8 cellular contexts compared by ENCODE assay signal in genomic region chr19:7916908-7917291, GRCh38. TPM values are rescaled to one million over a fixed set of nuclear protein-coding genes. Genes with fewer than 3 reads are reported as not detected.
A peak's percentile ranks its signal among the peaks of the same experiment; 100 is the strongest.
DNase-seq lines count a peak whose midpoint lies in the region; ATAC-seq, FAIRE-seq and TF ChIP-seq lines count a peak whose summit lies in the region.

No MANE protein-coding gene starts in this region.

- no peaks in the 10 kb centered on the region for H3K36me3 Mint-ChIP-seq in astrocyte (ENCODE audit: low read depth, unreplicated experiment)

- no peak for TF ChIP-seq RAD21 in A549 (conservative IDR thresholded peaks at IDR 0.05 in 1 of 2, IDR thresholded peaks at IDR 0.05 in 1 of 2)

- peak overlapping the region; percentile 54 for H2BK15ac ChIP-seq in mesenchymal stem cell (ENCODE audit: low read depth, poor library complexity, severe bottlenecking)

- no peak for TF ChIP-seq EP300 in A549 (IDR thresholded peaks at IDR 0.05)

- 70% methylated on average over 4 of the region's 25 CpGs for WGBS in A549 (ENCODE audit: missing lambda C conversion rate)
- WGBS in mesenchymal stem cell = 3% methylated on average over 25 of the region's 25 CpGs

- POLR2A ChIA-PET in A549 (lab: Yijun Ruan, JAX) = interaction anchor here (0.5 kb wide), 1 partner anchor 10 kb away, joined by 3 read pairs; no protein-coding TSS in a partner anchor

- H3K9ac ChIP-seq in astrocyte (ENCODE audit: low read length) (no peak overlapping the region), mesenchymal stem cell (ENCODE audit: low read length) (peak overlapping the region; percentile 29)

- H4K91ac ChIP-seq in mesenchymal stem cell (ENCODE audit: low read length) = no peak overlapping the region

- peak overlapping the region; percentile 87 for H3K4me2 ChIP-seq in A549
- H3K4me2 ChIP-seq in astrocyte (ENCODE audit: low read length) = peak overlapping the region; percentile 78
- H3K4me2 ChIP-seq in mesenchymal stem cell (ENCODE audit: low read length, poor library complexity, severe bottlenecking) = peak overlapping the region; percentile 54

- TF ChIP-seq POLR2A in A549 (IDR thresholded peaks at IDR 0.05; ENCODE audit: low read length) = no peak
- 0 out of 2 replicates have a peak, but pooled peaks have one; percentile 0 for TF ChIP-seq POLR2A in H54 (IDR thresholded peaks at IDR 0.05; ENCODE audit: low read depth, low read length)

- peaks cover 19% of the 10 kb centered on the region for H3K4me1 ChIP-seq in A549
- peaks cover 30% of the 10 kb centered on the region for H3K4me1 ChIP-seq in astrocyte (ENCODE audit: insufficient read depth, low read length)
- H3K4me1 ChIP-seq in mesenchymal stem cell (ENCODE audit: control insufficient read depth, insufficient read depth, low read depth, low read length) = peaks cover 41% of the 10 kb centered on the region

- H3K18ac ChIP-seq in mesenchymal stem cell (ENCODE audit: low read depth in 1 of 2, low read length in 2 of 2) = no peak overlapping the region

- H3K27ac Mint-ChIP-seq in astrocyte (ENCODE audit: unreplicated experiment) = peak overlapping the region; percentile 41

- CTCF ChIA-PET in A549 (lab: Yijun Ruan, JAX) = interaction anchor here (1.0 to 2.4 kb wide), 7 partner anchors 8 to 48 kb away, joined by 3 to 14 read pairs (median 7); partner anchors contain the start of gene MAP2K7

- H4K8ac ChIP-seq in mesenchymal stem cell (ENCODE audit: low read length) = peak overlapping the region; percentile 93

- ATAC-seq in A549 (no peak; a peak in 1 of 6 replicates), GM19324 (IDR thresholded peaks at IDR 0.05; ENCODE audit: low FRiP score, unreplicated experiment) (no peak)

- H3K23ac ChIP-seq in mesenchymal stem cell (ENCODE audit: low read length in 2 of 2) = peak overlapping the region in 1 of 2 experiments; percentile 36

- H2AK5ac ChIP-seq in mesenchymal stem cell (ENCODE audit: low read length, severe bottlenecking) = no peak overlapping the region

- H3K79me1 ChIP-seq in mesenchymal stem cell (replicated peaks; ENCODE audit: low read length, poor library complexity, severe bottlenecking) = peaks cover 4% of the 10 kb centered on the region

- no peak overlapping the region for H2BK120ac ChIP-seq in mesenchymal stem cell (ENCODE audit: low read depth, low read length)

- H3K4me3 Mint-ChIP-seq in astrocyte (ENCODE audit: unreplicated experiment) = peak overlapping the region; percentile 83

- no peak overlapping the region for H2BK5ac ChIP-seq in mesenchymal stem cell (ENCODE audit: low read depth, low read length, poor library complexity, severe bottlenecking)

- peaks cover 5% of the 10 kb centered on the region for H3K79me2 ChIP-seq in astrocyte (ENCODE audit: insufficient read depth, low read length)

- DNase-seq in A549 (ENCODE audit: low read depth in 1 of 2, low spot score in 1 of 2) (no peak), H54 (ENCODE audit: insufficient read length, low spot score) (no peak), astrocyte (ENCODE audit: low read depth) (no peak), mesenchymal stem cell (peak; percentile 21), WERI-Rb-1 (no peak), middle frontal gyrus (ENCODE audit: extremely low spot score, low spot score) (no peak), COLO829 (ENCODE audit: low spot score) (no peak)

- H3K4ac ChIP-seq in mesenchymal stem cell (ENCODE audit: low read depth in 1 of 2, low read length in 2 of 2) = no peak overlapping the region

- peak overlapping the region in 1 of 2 experiments; percentile 55 for H2BK12ac ChIP-seq in mesenchymal stem cell (ENCODE audit: low read length in 2 of 2)

- H3K27me3 ChIP-seq in astrocyte (ENCODE audit: insufficient read depth, low read length) (peaks cover 22% of the 10 kb centered on the region), mesenchymal stem cell (ENCODE audit: control insufficient read depth in 1 of 2, insufficient read depth in 1 of 2, low read length in 2 of 2) (peaks cover 21 to 31% of the 10 kb centered on the region in 2 experiments), WERI-Rb-1 (ENCODE audit: insufficient read depth, low read depth, severe bottlenecking) (no peaks in the 10 kb centered on the region)

- no peaks in the 10 kb centered on the region for H3K36me3 ChIP-seq in astrocyte (ENCODE audit: insufficient read depth, low read length)
- peaks cover 14 to 35% of the 10 kb centered on the region in 2 experiments for H3K36me3 ChIP-seq in mesenchymal stem cell (ENCODE audit: control insufficient read depth in 1 of 2, insufficient read depth in 2 of 2, low read depth in 1 of 2, low read length in 2 of 2)
- peaks cover 12% of the 10 kb centered on the region for H3K36me3 ChIP-seq in WERI-Rb-1

- TF ChIP-seq CTCF in A549 (IDR thresholded peaks at IDR 0.05) = no peak
- no peak for TF ChIP-seq CTCF in astrocyte (IDR thresholded peaks at IDR 0.05; ENCODE audit: insufficient read depth, low read depth, low read length)
- no peak for TF ChIP-seq CTCF in WERI-Rb-1 (IDR thresholded peaks at IDR 0.05; ENCODE audit: low read depth, low read length)

- peaks cover 13% of the 10 kb centered on the region for H3K27me3 Mint-ChIP-seq in astrocyte (ENCODE audit: low read depth, unreplicated experiment)

- H3K9me3 ChIP-seq in A549 = no peaks in the 10 kb centered on the region
- H3K9me3 ChIP-seq in astrocyte (ENCODE audit: insufficient read depth, low read depth, low read length) = no peaks in the 10 kb centered on the region
- H3K9me3 ChIP-seq in mesenchymal stem cell (ENCODE audit: control insufficient read depth, low read length) = no peaks in the 10 kb centered on the region
- peaks cover 4% of the 10 kb centered on the region for H3K9me3 ChIP-seq in WERI-Rb-1 (ENCODE audit: severe bottlenecking)

- no peak overlapping the region for H3K14ac ChIP-seq in mesenchymal stem cell (ENCODE audit: low read length in 2 of 2)

- peaks cover 3% of the 10 kb centered on the region for H3K4me1 Mint-ChIP-seq in astrocyte (ENCODE audit: low read depth, unreplicated experiment)

- H3K9me3 Mint-ChIP-seq in astrocyte (ENCODE audit: unreplicated experiment) = no peaks in the 10 kb centered on the region

- H3K4me3 ChIP-seq in A549 (peak overlapping the region; percentile 43), astrocyte (ENCODE audit: insufficient read depth, low read depth, low read length) (no peak overlapping the region), mesenchymal stem cell (ENCODE audit: insufficient read depth in 1 of 2, low read depth in 1 of 2, low read length in 2 of 2) (peak overlapping the region; percentile 49 to 63), WERI-Rb-1 (ENCODE audit: low read depth, low read length) (no peak overlapping the region)

- H4K20me1 ChIP-seq in astrocyte (ENCODE audit: insufficient read depth, low read length) = peaks cover 15% of the 10 kb centered on the region

- FAIRE-seq in A549 (lab: Jason Lieb, UNC) = no peak
- no peak for FAIRE-seq in H54 (lab: Jason Lieb, UNC)
- FAIRE-seq in astrocyte (lab: Jason Lieb, UNC) = no peak

- H3K27ac ChIP-seq in A549 (peak overlapping the region; percentile 65 to 90), astrocyte (ENCODE audit: low read depth, low read length) (no peak overlapping the region), mesenchymal stem cell (ENCODE audit: low read length, poor library complexity, severe bottlenecking) (no peak overlapping the region), WERI-Rb-1 (no peak overlapping the region)

- no peak overlapping the region for H2AFZ ChIP-seq in astrocyte (ENCODE audit: low read depth, low read length)
- H2AFZ ChIP-seq in mesenchymal stem cell (ENCODE audit: low read depth, low read length) = peak overlapping the region; percentile 16

RNA-seq across cellular contexts. Expression of gene TGFBR3L, which starts 2.3 kb away (rescaled TPM):
- polyA plus RNA-seq in A549 (2011; rRNA removed) (0.21 and 0.40 TPM in 2 replicates), A549 (2017; fragmentation: RNase III; extraction: RNeasy Plus Mini Kit Qiagen cat#74134 plus additional on column Dnase treatment) (0.70 to 1.4 TPM (median 1.2 TPM) in 3 replicates)
- polyA plus RNA-seq in A549 (2012; cell fraction: cytosol; rRNA removed) = 1.2 and 2.0 TPM in 2 replicates
- 1.2 and 3.0 TPM in 2 replicates for polyA plus RNA-seq in A549 (2012; cell fraction: nucleus; rRNA removed)
- polyA minus RNA-seq in A549 (2011; rRNA and poly(A)+ RNA removed) = 0.39 TPM in 1 of 2 replicates, not detected in the other
- total RNA-seq in astrocyte = 2.8 and 4.6 TPM in 2 replicates
- polyA plus RNA-seq in mesenchymal stem cell (2013, experiment 1 of 2) = 3.1 TPM
- polyA plus RNA-seq in mesenchymal stem cell (2013, experiment 2 of 2) = 2.7 TPM

RNA-seq across cellular contexts. Expression of gene SNAPC2, which starts 3.2 kb away (rescaled TPM):
- polyA plus RNA-seq in A549 (2011; rRNA removed) (8.8 and 9.2 TPM in 2 replicates), A549 (2017; fragmentation: RNase III; extraction: RNeasy Plus Mini Kit Qiagen cat#74134 plus additional on column Dnase treatment) (13.4 to 13.8 TPM (median 13.8 TPM) in 3 replicates)
- 17.1 and 22.8 TPM in 2 replicates for polyA plus RNA-seq in A549 (2012; cell fraction: cytosol; rRNA removed)
- 20.9 and 24.4 TPM in 2 replicates for polyA plus RNA-seq in A549 (2012; cell fraction: nucleus; rRNA removed)
- polyA minus RNA-seq in A549 (2011; rRNA and poly(A)+ RNA removed) = 8.2 and 10.5 TPM in 2 replicates
- 14.7 and 15.2 TPM in 2 replicates for total RNA-seq in astrocyte
- polyA plus RNA-seq in mesenchymal stem cell (2013, experiment 1 of 2) = 25.1 TPM
- polyA plus RNA-seq in mesenchymal stem cell (2013, experiment 2 of 2) = 25.1 TPM

RNA-seq across cellular contexts. Expression of gene CTXN1, which starts 9.0 kb away (rescaled TPM):
- polyA plus RNA-seq in A549 (2011; rRNA removed) (0.79 and 1.2 TPM in 2 replicates), A549 (2017; fragmentation: RNase III; extraction: RNeasy Plus Mini Kit Qiagen cat#74134 plus additional on column Dnase treatment) (7.9 to 10.7 TPM (median 9.9 TPM) in 3 replicates)
- polyA plus RNA-seq in A549 (2012; cell fraction: cytosol; rRNA removed) = 10.8 and 16.5 TPM in 2 replicates
- 11.0 and 16.2 TPM in 2 replicates for polyA plus RNA-seq in A549 (2012; cell fraction: nucleus; rRNA removed)
- 0.33 and 0.78 TPM in 2 replicates for polyA minus RNA-seq in A549 (2011; rRNA and poly(A)+ RNA removed)
- 49.5 and 55.9 TPM in 2 replicates for total RNA-seq in astrocyte
- 20.6 TPM for polyA plus RNA-seq in mesenchymal stem cell (2013, experiment 1 of 2)
- polyA plus RNA-seq in mesenchymal stem cell (2013, experiment 2 of 2) = 19.0 TPM

RNA-seq across cellular contexts. Expression of gene MAP2K7, which starts 13.2 kb away (rescaled TPM):
- 5.5 TPM in 2 replicates for polyA plus RNA-seq in A549 (2011; rRNA removed)
- polyA plus RNA-seq in A549 (2012; cell fraction: cytosol; rRNA removed) = 9.3 and 12.9 TPM in 2 replicates
- polyA plus RNA-seq in A549 (2012; cell fraction: nucleus; rRNA removed) = 37.3 and 41.7 TPM in 2 replicates
- polyA plus RNA-seq in A549 (2017; fragmentation: RNase III; extraction: RNeasy Plus Mini Kit Qiagen cat#74134 plus additional on column Dnase treatment) = 17.4 to 19.4 TPM (median 19.3 TPM) in 3 replicates
- 6.1 and 9.4 TPM in 2 replicates for polyA minus RNA-seq in A549 (2011; rRNA and poly(A)+ RNA removed)
- total RNA-seq in astrocyte = 20.9 and 22.9 TPM in 2 replicates
- 19.1 TPM for polyA plus RNA-seq in mesenchymal stem cell (2013, experiment 1 of 2)
- polyA plus RNA-seq in mesenchymal stem cell (2013, experiment 2 of 2) = 18.7 TPM

RNA-seq across cellular contexts. Expression of gene TIMM44, which starts 26.6 kb away (rescaled TPM):
- 23.0 and 53.2 TPM in 2 replicates for polyA plus RNA-seq in A549 (2011; rRNA removed)
- polyA plus RNA-seq in A549 (2012; cell fraction: cytosol; rRNA removed) = 69.3 and 79.1 TPM in 2 replicates
- 132 and 180 TPM in 2 replicates for polyA plus RNA-seq in A549 (2012; cell fraction: nucleus; rRNA removed)
- polyA plus RNA-seq in A549 (2017; fragmentation: RNase III; extraction: RNeasy Plus Mini Kit Qiagen cat#74134 plus additional on column Dnase treatment) = 29.7 to 37.9 TPM (median 33.4 TPM) in 3 replicates
- polyA minus RNA-seq in A549 (2011; rRNA and poly(A)+ RNA removed) = 22.9 and 24.2 TPM in 2 replicates
- total RNA-seq in astrocyte = 60.5 and 71.1 TPM in 2 replicates
- 43.2 TPM for polyA plus RNA-seq in mesenchymal stem cell (2013, experiment 1 of 2)
- polyA plus RNA-seq in mesenchymal stem cell (2013, experiment 2 of 2) = 41.3 TPM

Comparison
In these comparisons a context has a peak if more than half of its experiments do, and no peak if none do; other contexts are left out.
1. H3K27ac ChIP-seq: peak in A549 (2 of 2); none in astrocyte (single experiment), mesenchymal stem cell (single experiment) and WERI-Rb-1 (single experiment).
2. H3K4me3 ChIP-seq: peak in A549 (single experiment) and mesenchymal stem cell (2 of 2); none in astrocyte (single experiment) and WERI-Rb-1 (single experiment).
3. Peak in every context shown above with its lines, with median percentiles within 50 percentile points of each other: H3K4me2 ChIP-seq.